Comparison of ENCODE assay signal across 8 cellular contexts in the genomic region with DNA sequence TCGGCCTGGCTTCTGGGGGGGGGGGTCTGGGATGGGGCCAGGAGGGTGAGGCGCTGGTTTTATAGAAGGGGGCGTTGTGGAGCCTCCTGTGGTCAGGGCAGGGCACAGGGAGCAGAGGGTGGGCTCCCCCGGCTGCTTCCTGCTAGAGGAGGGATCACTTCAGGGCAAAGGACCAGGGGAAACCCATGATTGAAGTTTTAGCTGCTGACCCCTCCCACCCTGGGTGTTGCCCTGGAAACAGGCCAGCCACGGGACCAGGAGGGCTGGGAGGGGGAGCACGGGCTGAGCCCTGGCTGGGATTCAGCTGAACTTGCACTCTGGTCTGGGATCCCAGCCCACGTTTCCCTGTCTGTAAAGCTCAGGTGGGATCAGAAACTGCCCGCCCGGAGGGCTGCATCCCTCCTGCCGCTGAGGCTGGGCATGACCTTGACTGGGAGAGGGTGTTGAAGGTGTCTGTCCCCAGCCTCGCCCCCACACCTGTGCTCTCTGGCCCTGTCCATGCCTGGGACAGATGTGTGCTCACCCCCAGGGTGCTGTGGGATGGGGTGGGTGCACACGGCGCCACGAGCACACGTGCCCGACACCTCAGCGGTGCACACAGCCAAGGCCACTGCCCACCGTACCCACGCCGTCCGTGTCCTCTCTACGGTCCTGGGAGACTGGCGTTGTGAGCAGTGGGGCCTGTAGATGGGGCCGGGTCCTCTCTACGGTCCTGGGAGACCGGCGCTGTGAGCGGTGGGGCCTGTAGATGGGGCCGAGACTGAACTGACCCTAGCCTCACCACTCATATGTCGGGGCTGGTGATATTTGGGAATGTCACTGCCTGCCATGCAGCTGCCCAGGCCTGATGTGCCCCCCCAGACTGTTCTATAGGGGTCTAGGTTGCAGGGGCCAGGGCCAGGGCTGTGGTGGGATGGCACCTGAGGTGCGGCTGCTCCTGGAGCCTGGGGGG. TPM values are rescaled to one million over a fixed set of nuclear protein-coding genes. Genes with fewer than 3 reads are reported as not detected.
DNase-seq lines count a peak whose midpoint lies in the region; ATAC-seq and TF ChIP-seq lines count a peak whose summit lies in the region.

No MANE protein-coding gene starts in this region.

- H3K4me1 Mint-ChIP-seq in Caco-2 (ENCODE audit: low read depth, unreplicated experiment), result peaks cover 11% of the 10 kb centered on the region

- peaks cover 1% of the 10 kb centered on the region; the same call in 1 of the 2 replicates for H3K36me3 ChIP-seq in Caco-2 (ENCODE audit: control insufficient read depth, insufficient read depth, low read length)
- H3K36me3 ChIP-seq in MG63, result peaks cover 62% of the 10 kb centered on the region
- no peaks in the 10 kb centered on the region for H3K36me3 ChIP-seq in breast epithelium
- H3K36me3 ChIP-seq in spleen, result peaks cover 0 to 11% (median 4%) of the 10 kb centered on the region in 6 donors

- POLR2A ChIA-PET in Caco-2 (lab: Charles Lee), result interaction anchor here (0.6 kb wide), 1 partner anchor 36 kb away, joined by 4 read pairs; a partner anchor contains a TSS

- 31 to 43% (median 35%) methylated on average over 11 to 31 of the region's 31 CpGs for WGBS in spleen, 5 donors

- no peak for ATAC-seq in HG03159 (IDR thresholded peaks at IDR 0.05; ENCODE audit: unreplicated experiment)

- peaks cover 48% of the 10 kb centered on the region for H3K36me3 Mint-ChIP-seq in Caco-2 (ENCODE audit: insufficient read depth, unreplicated experiment)

- BruUV-seq in Caco-2 (replicated peaks; lab: Mats Ljungman, UMichigan), result no TSS peak

- peak in 1 of 2 experiments; percentile 67 for DNase-seq in Caco-2
- DNase-seq in MG63, result peak; percentile 99
- DNase-seq in breast epithelium (ENCODE audit: low spot score in 2 of 2), result peak; percentile 88 to 89
- peak; percentile 81 for DNase-seq in iPS-NIHi7 (ENCODE audit: extremely low spot score)
- DNase-seq in spleen, result peak; percentile 90
- no peak for DNase-seq in NOMO-1 (lab: John Stamatoyannopoulos, UW; ENCODE audit: unreplicated experiment in 2 of 2)
- no peak for DNase-seq in NCI-H1092 (lab: John Stamatoyannopoulos, UW)

- intact Hi-C loops in Caco-2 (cut with micrococcal nuclease; ENCODE audit: unreplicated experiment), result no loop called here
- intact Hi-C loops in breast epithelium (cut with DNase I; ENCODE audit: low total_unique reads), result loop anchor here (5.0 kb wide), 1 partner anchor 67 kb away; a partner anchor contains a TSS
- intact Hi-C loops in spleen (cut with DNase I; ENCODE audit: low total_unique reads), result loop anchor here (10.0 kb wide), 1 partner anchor 210 kb away; no protein-coding TSS in a partner anchor

- peak overlapping the region; percentile 90 for H3K4me3 Mint-ChIP-seq in Caco-2 (ENCODE audit: unreplicated experiment)

- H3K9me3 Mint-ChIP-seq in Caco-2 (ENCODE audit: unreplicated experiment), result no peaks in the 10 kb centered on the region

- H3K4me3 ChIP-seq in Caco-2 (ENCODE audit: low read depth, low read length), result peak overlapping the region; percentile 68; the same call in 1 of the 2 replicates
- H3K4me3 ChIP-seq in MG63, result peak overlapping the region; percentile 98
- peak overlapping the region; percentile 83 to 100 (median 91) for H3K4me3 ChIP-seq in breast epithelium
- peak overlapping the region in 6 of 8 donors; percentile 91 to 100 (median 98) for H3K4me3 ChIP-seq in spleen

- H3K27me3 Mint-ChIP-seq in Caco-2 (ENCODE audit: insufficient read depth, unreplicated experiment), result no peaks in the 10 kb centered on the region

- TF ChIP-seq CTCF in Caco-2 (IDR thresholded peaks at IDR 0.05; ENCODE audit: insufficient read depth in 1 of 2, low read depth in 1 of 2, low read length in 1 of 2, severe bottlenecking in 1 of 2, unreplicated experiment in 1 of 2) (no peak), breast epithelium (IDR thresholded peaks at IDR 0.05) (no peak), spleen (IDR thresholded peaks at IDR 0.05 in 8 of 11, conservative IDR thresholded peaks at IDR 0.05 in 3 of 11) (peak in 2 of 11 experiments; percentile 20 to 26)

- H3K27ac ChIP-seq in breast epithelium (peak overlapping the region; percentile 94 to 98), spleen (peak overlapping the region; percentile 60 to 97 (median 95))

- H3K9me3 ChIP-seq in Caco-2 (no peaks in the 10 kb centered on the region), MG63 (no peaks in the 10 kb centered on the region), breast epithelium (no peaks in the 10 kb centered on the region), spleen (no peaks in the 10 kb centered on the region)

- H3K4me1 ChIP-seq in Caco-2, result peaks cover 37% of the 10 kb centered on the region
- H3K4me1 ChIP-seq in breast epithelium, result peaks cover 25 to 37% of the 10 kb centered on the region in 2 donors
- H3K4me1 ChIP-seq in spleen, result peaks cover 37 to 93% (median 77%) of the 10 kb centered on the region in 6 donors

- H3K27me3 ChIP-seq in Caco-2 (replicated peaks; ENCODE audit: control insufficient read depth, insufficient read depth, low read length) (no peaks in the 10 kb centered on the region), MG63 (no peaks in the 10 kb centered on the region), breast epithelium (no peaks in the 10 kb centered on the region), spleen (replicated peaks in 1 of 7) (peaks cover 0 to 52% (median 4%) of the 10 kb centered on the region in 7 donors)

- no peak for TF ChIP-seq POLR2A in breast epithelium (IDR thresholded peaks at IDR 0.05)
- no peak for TF ChIP-seq POLR2A in spleen (IDR thresholded peaks at IDR 0.05)

- H3K27ac Mint-ChIP-seq in Caco-2 (ENCODE audit: unreplicated experiment), result peak overlapping the region; percentile 88

- CTCF ChIA-PET in Caco-2 (lab: Charles Lee), result interaction anchor here (0.5 to 0.7 kb wide), 3 partner anchors 231 to 845 kb away, joined by 3 to 5 read pairs (median 4); no protein-coding TSS in a partner anchor

RNA-seq across cellular contexts. Expression of a gene that starts 2.3 kb away (rescaled TPM):
- total RNA-seq in Caco-2 (2022), result 84.5 and 95.9 TPM in 2 replicates
- total RNA-seq in MG63 (2014; rRNA removed; shearing (Covaris generic); ENCODE audit: low replicate concordance), result 222 and 399 TPM in 2 replicates
- 100 to 1,000 TPM in 2 of 3 donors, 10 to 100 TPM in 1; 72.4 to 217 (median 107) TPM for total RNA-seq in breast epithelium
- 100 to 1,000 TPM in 5 of 7 donors, 10 to 100 TPM in 2; 91.3 to 140 (median 122) TPM for total RNA-seq in spleen
- polyA plus RNA-seq in spleen, result 10 to 100 TPM; 32.1 to 67.4 (median 52.1) TPM

RNA-seq across cellular contexts. Expression of a gene that starts 2.6 kb away (rescaled TPM):
- total RNA-seq in Caco-2 (2022) (139 and 141 TPM in 2 replicates), breast epithelium (100 to 1,000 TPM in 1 of 3 donors, 10 to 100 TPM in 2; 51.8 to 126 (median 96.7) TPM), spleen (10 to 100 TPM; 24.6 to 95.3 (median 62.5) TPM)
- total RNA-seq in MG63 (2014; rRNA removed; shearing (Covaris generic); ENCODE audit: low replicate concordance), result 9.7 and 190 TPM in 2 replicates
- 100 to 1,000 TPM in 1 of 3 donors, 10 to 100 TPM in 2; 55.2 to 131 (median 94.0) TPM for polyA plus RNA-seq in spleen

RNA-seq across cellular contexts. Expression of a gene that starts 12.2 kb away (rescaled TPM):
- total RNA-seq in Caco-2 (2022), result 268 and 302 TPM in 2 replicates
- 1,173 and 1,451 TPM in 2 replicates for total RNA-seq in MG63 (2014; rRNA removed; shearing (Covaris generic); ENCODE audit: low replicate concordance)
- 100 to 1,000 TPM; 209 to 847 (median 343) TPM for total RNA-seq in breast epithelium
- total RNA-seq in spleen, result 100 to 1,000 TPM in 3 of 7 donors, 10 to 100 TPM in 4; 69.7 to 142 (median 80.1) TPM
- polyA plus RNA-seq in spleen, result 100 to 1,000 TPM in 1 of 3 donors, 10 to 100 TPM in 2; 38.0 to 111 (median 82.8) TPM

RNA-seq across cellular contexts. Expression of a gene that starts 17.2 kb away (rescaled TPM):
- total RNA-seq in Caco-2 (2022) (15.4 and 16.3 TPM in 2 replicates), breast epithelium (100 to 1,000 TPM in 1 of 3 donors, 10 to 100 TPM in 2; 14.7 to 152 (median 86.2) TPM), spleen (10 to 100 TPM; 10.2 to 28.0 (median 15.3) TPM)
- total RNA-seq in MG63 (2014; rRNA removed; shearing (Covaris generic); ENCODE audit: low replicate concordance), result not detected in 2 replicates
- 10 to 100 TPM in 2 of 3 donors, 1 to 10 TPM in 1; 6.1 to 34.1 (median 12.6) TPM for polyA plus RNA-seq in spleen

RNA-seq across cellular contexts. Expression of a gene that starts 26.3 kb away (rescaled TPM):
- total RNA-seq in Caco-2 (2022) (84.7 and 93.6 TPM in 2 replicates), breast epithelium (100 to 1,000 TPM; 103 to 266 (median 109) TPM), spleen (100 to 1,000 TPM in 5 of 7 donors, 10 to 100 TPM in 2; 65.8 to 131 (median 113) TPM)
- 4.2 and 12.4 TPM in 2 replicates for total RNA-seq in MG63 (2014; rRNA removed; shearing (Covaris generic); ENCODE audit: low replicate concordance)
- polyA plus RNA-seq in spleen, result 100 to 1,000 TPM in 1 of 3 donors, 10 to 100 TPM in 2; 46.3 to 103 (median 75.0) TPM

Comparison
In these comparisons a context has a peak if more than half of its experiments do, and no peak if none do; other contexts are left out.
1. DNase-seq: peak in MG63 (single experiment), breast epithelium (2 of 2), iPS-NIHi7 (single experiment) and spleen (single experiment); none in NOMO-1 (0 of 2) and NCI-H1092 (single experiment).
2. Peak in every context shown above with its lines, with median percentiles within 50 percentile points of each other: H3K4me3 ChIP-seq.